8 cellular contexts compared by ENCODE assay signal in genomic region chrX:21972721-21973120, GRCh38. TPM values are rescaled to one million over a fixed set of nuclear protein-coding genes. Genes with fewer than 3 reads are reported as not detected.
A peak's percentile ranks its signal among the peaks of the same experiment; 100 is the strongest.
DNase-seq lines count a peak whose midpoint lies in the region; ATAC-seq and TF ChIP-seq lines count a peak whose summit lies in the region.

No MANE protein-coding gene starts in this region.

- no peak overlapping the region for H3K27ac ChIP-seq in upper lobe of right lung

- CTCF ChIA-PET in activated CD8-positive, alpha-beta memory T cell treated with anti-CD3 and anti-CD28 coated beads, Interleukin-2, amount 10 ng/mL, durations not matched to agents 7 days and 5 days (lab: Charles Lee): interaction anchor here (0.6 to 3.1 kb wide), 6 partner anchors 12 to 141 kb away, joined by 3 to 17 read pairs (median 4); no protein-coding TSS in a partner anchor

- H3K36me3 Mint-ChIP-seq in activated CD8-positive, alpha-beta memory T cell treated with anti-CD3 and anti-CD28 coated beads, Interleukin-2, amount 10 ng/mL, durations not matched to agents 7 days and 5 days: peaks cover 20% of the 10 kb centered on the region

- peak; percentile 88 for ATAC-seq in activated CD8-positive, alpha-beta memory T cell treated with anti-CD3 and anti-CD28 coated beads, Interleukin-2, amount 10 ng/mL, durations not matched to agents 7 days and 5 days
- ATAC-seq in left ventricle myocardium superior (peak; percentile 81), upper lobe of right lung (peak; percentile 61), HG02840 (IDR thresholded peaks at IDR 0.05; ENCODE audit: low FRiP score, unreplicated experiment) (no peak), left colon (no peak)

- H3K9me3 Mint-ChIP-seq in activated CD8-positive, alpha-beta memory T cell treated with anti-CD3 and anti-CD28 coated beads, Interleukin-2, amount 10 ng/mL, durations not matched to agents 7 days and 5 days (ENCODE audit: low read depth): no peaks in the 10 kb centered on the region

- intact Hi-C loops in left ventricle myocardium superior (cut with micrococcal nuclease) (no loop called here), upper lobe of right lung (cut with DNase I) (no loop called here), left colon (cut with DNase I, micrococcal nuclease) (no loop called here)

- TF ChIP-seq CTCF in upper lobe of right lung (IDR thresholded peaks at IDR 0.05): no peak

- no peaks in the 10 kb centered on the region for H3K36me3 ChIP-seq in upper lobe of right lung

- peak overlapping the region; percentile 51 for H3K4me3 Mint-ChIP-seq in activated CD8-positive, alpha-beta memory T cell treated with anti-CD3 and anti-CD28 coated beads, Interleukin-2, amount 10 ng/mL, durations not matched to agents 7 days and 5 days

- H3K27ac Mint-ChIP-seq in activated CD8-positive, alpha-beta memory T cell treated with anti-CD3 and anti-CD28 coated beads, Interleukin-2, amount 10 ng/mL, durations not matched to agents 7 days and 5 days: peak overlapping the region; percentile 89

- H3K9me3 ChIP-seq in upper lobe of right lung: no peaks in the 10 kb centered on the region

- H3K4me3 ChIP-seq in upper lobe of right lung: no peak overlapping the region

- peak; percentile 72 for DNase-seq in activated CD8-positive, alpha-beta memory T cell treated with anti-CD3 and anti-CD28 coated beads, Interleukin-2, amount 10 ng/mL, durations not matched to agents 7 days and 5 days
- no peak for DNase-seq in activated CD8-positive, alpha-beta memory T cell treated with anti-CD3 and anti-CD28 coated beads for 24 hours
- DNase-seq in activated T-cell treated with anti-CD3 and anti-CD28 coated beads for 1 hour (ENCODE audit: low read depth) (peak; percentile 2), left ventricle myocardium superior (no peak), upper lobe of right lung (no peak), SIG-M5 (lab: John Stamatoyannopoulos, UW) (no peak), left colon (no peak)

- no peaks in the 10 kb centered on the region for H3K27me3 Mint-ChIP-seq in activated CD8-positive, alpha-beta memory T cell treated with anti-CD3 and anti-CD28 coated beads, Interleukin-2, amount 10 ng/mL, durations not matched to agents 7 days and 5 days

- peaks cover 43% of the 10 kb centered on the region for H3K4me1 Mint-ChIP-seq in activated CD8-positive, alpha-beta memory T cell treated with anti-CD3 and anti-CD28 coated beads, Interleukin-2, amount 10 ng/mL, durations not matched to agents 7 days and 5 days

- H3K4me1 ChIP-seq in upper lobe of right lung: no peaks in the 10 kb centered on the region

- H3K27me3 ChIP-seq in upper lobe of right lung: no peaks in the 10 kb centered on the region

RNA-seq across cellular contexts. Expression of gene SMS, which starts 32.2 kb away (rescaled TPM):
- 10 to 100 TPM; 76.2 to 95.6 TPM for total RNA-seq in activated CD8-positive, alpha-beta memory T cell treated with anti-CD3 and anti-CD28 coated beads, Interleukin-2, amount 10 ng/mL, durations not matched to agents 7 days and 5 days
- total RNA-seq in left ventricle myocardium superior (56.3 TPM), upper lobe of right lung (53.4 TPM), left colon (10 to 100 TPM; 55.4 to 56.3 TPM)

RNA-seq across cellular contexts. Expression of gene PHEX, which starts 59.4 kb away (rescaled TPM):
- total RNA-seq in activated CD8-positive, alpha-beta memory T cell treated with anti-CD3 and anti-CD28 coated beads, Interleukin-2, amount 10 ng/mL, durations not matched to agents 7 days and 5 days: 1 to 10 TPM; 1.1 to 7.7 TPM
- total RNA-seq in left ventricle myocardium superior: 0.10 TPM
- 0.93 TPM for total RNA-seq in upper lobe of right lung
- total RNA-seq in left colon: under 1 TPM; 0.06 to 0.95 TPM

Comparison
In these comparisons a context has a peak if more than half of its experiments do, and no peak if none do; other contexts are left out.
1. DNase-seq: peak in activated CD8-positive, alpha-beta memory T cell treated with anti-CD3 and anti-CD28 coated beads, Interleukin-2, amount 10 ng/mL, durations not matched to agents 7 days and 5 days (single experiment) and activated T-cell treated with anti-CD3 and anti-CD28 coated beads for 1 hour (single experiment); none in activated CD8-positive, alpha-beta memory T cell treated with anti-CD3 and anti-CD28 coated beads for 24 hours (single experiment), left ventricle myocardium superior (single experiment), upper lobe of right lung (single experiment), SIG-M5 (single experiment) and left colon (0 of 2).
2. ATAC-seq: peak in activated CD8-positive, alpha-beta memory T cell treated with anti-CD3 and anti-CD28 coated beads, Interleukin-2, amount 10 ng/mL, durations not matched to agents 7 days and 5 days (single experiment), left ventricle myocardium superior (single experiment) and upper lobe of right lung (single experiment); none in HG02840 (single experiment) and left colon (single experiment).